ENCODE assay signal across 26 cellular contexts in the genomic region with DNA sequence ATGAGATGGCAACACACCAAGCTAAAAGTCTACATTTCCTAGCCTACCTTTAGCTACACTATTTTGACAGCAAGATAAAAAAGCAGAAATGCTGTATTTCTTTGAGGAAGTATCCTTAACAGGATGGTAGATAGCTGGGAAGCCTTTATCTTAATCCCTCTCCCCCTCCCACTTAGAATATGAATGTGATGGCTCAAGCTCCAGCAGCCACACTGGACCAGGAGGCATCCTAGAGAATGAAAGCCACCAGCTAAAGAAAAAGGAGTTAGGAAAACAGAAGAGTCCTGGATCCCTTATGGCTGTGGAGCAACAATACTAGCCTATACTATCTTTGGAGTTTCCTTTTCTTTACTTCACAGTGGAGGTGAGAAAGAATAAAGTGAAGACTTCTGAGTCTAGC. TPM values are rescaled to one million over a fixed set of nuclear protein-coding genes. Genes with fewer than 3 reads are reported as not detected.
DNase-seq lines count a peak whose midpoint lies in the region; ATAC-seq, FAIRE-seq and TF ChIP-seq lines count a peak whose summit lies in the region.
"Had no signal": no experiment of that assay in that cellular context is flagged by ENCODE, and none has a peak within 500 bp of the region (broad histone marks: within the 10 kb centered on the region; RNA-seq: fewer than 3 reads in every experiment).

No MANE protein-coding gene starts in this region.

- H3K27ac ChIP-seq in breast epithelium (no peak overlapping the region), astrocyte (ENCODE audit: low read depth, low read length) (no peak overlapping the region)
- H3K27ac ChIP-seq: body of pancreas, HL-60, left lung, neutrophil, psoas muscle, sigmoid colon, stomach, thyroid gland had no signal

- TF ChIP-seq POLR2A in breast epithelium (IDR thresholded peaks at IDR 0.05), result no peak

- H3K27me3 Mint-ChIP-seq in MCF 10A (ENCODE audit: insufficient read depth, unreplicated experiment), result no peaks in the 10 kb centered on the region
- H3K27me3 Mint-ChIP-seq in astrocyte (ENCODE audit: low read depth, unreplicated experiment), result no peaks in the 10 kb centered on the region
- H3K27me3 Mint-ChIP-seq in stimulated activated memory B cell treated with anti-CD40 and anti-IgM and Interleukin-4, amounts not matched to agents 10 μg/mL and 1 μg/mL and 100 μg/mL, for 72 hours, result no peaks in the 10 kb centered on the region
- H3K27me3 Mint-ChIP-seq: CD4-positive, alpha-beta memory T cell had no signal

- H3K36me3 ChIP-seq in breast epithelium, result no peaks in the 10 kb centered on the region
- peaks cover 44% of the 10 kb centered on the region for H3K36me3 ChIP-seq in astrocyte (ENCODE audit: insufficient read depth, low read length)
- H3K36me3 ChIP-seq: thyroid gland had no signal

- no peak for FAIRE-seq in astrocyte (lab: Jason Lieb, UNC)
- FAIRE-seq: GM12878, islet of Langerhans had no signal

- no peak for ATAC-seq in stimulated activated memory B cell treated with anti-CD40 and anti-IgM and Interleukin-4, amounts not matched to agents 10 μg/mL and 1 μg/mL and 100 μg/mL, for 72 hours
- ATAC-seq in esophagus mucosa, result no peak
- ATAC-seq: body of pancreas, left lung had no signal

- CTCF ChIA-PET in MCF 10A (lab: Yijun Ruan, JAX), result interaction anchor here (0.6 to 1.8 kb wide), 5 partner anchors 11 to 532 kb away, joined by 3 to 6 read pairs (median 4); no protein-coding TSS in a partner anchor

- H3K9ac ChIP-seq in astrocyte (ENCODE audit: low read length), result no peak overlapping the region

- H3K9me3 ChIP-seq in breast epithelium (peaks cover 0 to 13% of the 10 kb centered on the region in 2 donors), astrocyte (ENCODE audit: insufficient read depth, low read depth, low read length) (no peaks in the 10 kb centered on the region)
- H3K9me3 ChIP-seq: body of pancreas, thyroid gland had no signal

- H3K4me2 ChIP-seq in astrocyte (ENCODE audit: low read length), result no peak overlapping the region

- no peak overlapping the region for H3K4me3 Mint-ChIP-seq in MCF 10A (ENCODE audit: unreplicated experiment)
- peak overlapping the region; percentile 2 for H3K4me3 Mint-ChIP-seq in astrocyte (ENCODE audit: unreplicated experiment)
- H3K4me3 Mint-ChIP-seq in stimulated activated memory B cell treated with anti-CD40 and anti-IgM and Interleukin-4, amounts not matched to agents 10 μg/mL and 1 μg/mL and 100 μg/mL, for 72 hours, result no peak overlapping the region

- H3K9me3 Mint-ChIP-seq in MCF 10A (ENCODE audit: unreplicated experiment) (peaks cover 15% of the 10 kb centered on the region), astrocyte (ENCODE audit: unreplicated experiment) (no peaks in the 10 kb centered on the region)
- H3K9me3 Mint-ChIP-seq in stimulated activated memory B cell treated with anti-CD40 and anti-IgM and Interleukin-4, amounts not matched to agents 10 μg/mL and 1 μg/mL and 100 μg/mL, for 72 hours, result peaks cover 7% of the 10 kb centered on the region

- BruUV-seq in MCF 10A (replicated peaks; lab: Mats Ljungman, UMichigan), result no TSS peak

- H3K27ac Mint-ChIP-seq in MCF 10A (ENCODE audit: low read depth, unreplicated experiment) (peak overlapping the region; percentile 70), astrocyte (ENCODE audit: unreplicated experiment) (peak overlapping the region; percentile 2)
- peak overlapping the region; percentile 55 for H3K27ac Mint-ChIP-seq in stimulated activated memory B cell treated with anti-CD40 and anti-IgM and Interleukin-4, amounts not matched to agents 10 μg/mL and 1 μg/mL and 100 μg/mL, for 72 hours

- H3K4me3 ChIP-seq in breast epithelium (no peak overlapping the region), astrocyte (ENCODE audit: insufficient read depth, low read depth, low read length) (no peak overlapping the region)
- H3K4me3 ChIP-seq: body of pancreas, GM12878, left lung, psoas muscle, sigmoid colon, stomach, thyroid gland had no signal

- H2AFZ ChIP-seq in astrocyte (ENCODE audit: low read depth, low read length), result no peak overlapping the region

- no peak for TF ChIP-seq CTCF in MCF 10A (IDR thresholded peaks at IDR 0.05; ENCODE audit: unreplicated experiment)
- TF ChIP-seq CTCF in breast epithelium (IDR thresholded peaks at IDR 0.05), result no peak
- no peak for TF ChIP-seq CTCF in astrocyte (IDR thresholded peaks at IDR 0.05; ENCODE audit: insufficient read depth, low read depth, low read length)

- peaks cover 81% of the 10 kb centered on the region for H3K36me3 Mint-ChIP-seq in MCF 10A (ENCODE audit: insufficient read depth, unreplicated experiment)
- peaks cover 37% of the 10 kb centered on the region for H3K36me3 Mint-ChIP-seq in astrocyte (ENCODE audit: low read depth, unreplicated experiment)
- peaks cover 73% of the 10 kb centered on the region for H3K36me3 Mint-ChIP-seq in stimulated activated memory B cell treated with anti-CD40 and anti-IgM and Interleukin-4, amounts not matched to agents 10 μg/mL and 1 μg/mL and 100 μg/mL, for 72 hours

- H3K4me1 Mint-ChIP-seq in MCF 10A (ENCODE audit: insufficient read depth, unreplicated experiment) (peaks cover 37% of the 10 kb centered on the region), astrocyte (ENCODE audit: low read depth, unreplicated experiment) (peaks cover 15% of the 10 kb centered on the region)
- peaks cover 44% of the 10 kb centered on the region for H3K4me1 Mint-ChIP-seq in stimulated activated memory B cell treated with anti-CD40 and anti-IgM and Interleukin-4, amounts not matched to agents 10 μg/mL and 1 μg/mL and 100 μg/mL, for 72 hours

- H3K79me2 ChIP-seq in astrocyte (ENCODE audit: insufficient read depth, low read length), result peaks cover 100% of the 10 kb centered on the region

- H3K4me1 ChIP-seq in breast epithelium (no peaks in the 10 kb centered on the region), astrocyte (ENCODE audit: insufficient read depth, low read length) (no peaks in the 10 kb centered on the region)
- H3K4me1 ChIP-seq: body of pancreas had no signal

- POLR2A ChIA-PET in MCF 10A (lab: Yijun Ruan, JAX), result interaction anchor here (1.4 to 1.5 kb wide), 2 partner anchors 11 to 13 kb away, joined by 3 read pairs; no protein-coding TSS in a partner anchor

- intact Hi-C loops in MCF 10A (cut with micrococcal nuclease), result no loop called here
- intact Hi-C loops in breast epithelium (cut with DNase I; ENCODE audit: low total_unique reads), result no loop called here

- H4K20me1 ChIP-seq in astrocyte (ENCODE audit: insufficient read depth, low read length), result peaks cover 65% of the 10 kb centered on the region

- DNase-seq in MCF 10A (ENCODE audit: unreplicated experiment) (no peak), breast epithelium (ENCODE audit: low spot score in 2 of 2) (no peak), OCI-M1 (lab: John Stamatoyannopoulos, UW) (peak; percentile 56), astrocyte (ENCODE audit: low read depth) (no peak), anterior cingulate cortex (lab: John Stamatoyannopoulos, UW) (no peak), NCI-H146 treated with DMSO at 0.1 percent for 48 hours (lab: John Stamatoyannopoulos, UW; ENCODE audit: unreplicated experiment) (no peak)
- DNase-seq: activated CD4-positive, alpha-beta T cell treated with anti-CD3 and anti-CD28 coated beads for 4 hours; body of pancreas; CD4-positive, alpha-beta memory T cell; EL; Kasumi-1; left lung; mesenchymal stem cell; NCI-H1048; NCI-H1694 treated with DMSO at 0.1 percent for 48 hours; psoas muscle; SHP77; sigmoid colon; stomach; thyroid gland had no signal

- H3K27me3 ChIP-seq in breast epithelium (no peaks in the 10 kb centered on the region), astrocyte (ENCODE audit: insufficient read depth, low read length) (no peaks in the 10 kb centered on the region)
- H3K27me3 ChIP-seq: body of pancreas, left lung, neutrophil, sigmoid colon, stomach, thyroid gland had no signal

RNA-seq across cellular contexts. Expression of a gene that starts 15.1 kb away (rescaled TPM):
- 327 and 493 TPM in 2 replicates for total RNA-seq in MCF 10A (2022)
- 100 to 1,000 TPM; 356 to 419 (median 394) TPM for total RNA-seq in breast epithelium
- 614 and 687 TPM in 2 replicates for total RNA-seq in astrocyte
- 194 TPM for total RNA-seq in esophagus mucosa

RNA-seq across cellular contexts. Expression of a gene that starts 37.8 kb away (rescaled TPM):
- total RNA-seq in MCF 10A (2022) (183 and 203 TPM in 2 replicates), breast epithelium (10 to 100 TPM in 2 of 3 donors, 1 to 10 TPM in 1; 5.8 to 32.6 (median 23.6) TPM), astrocyte (41.2 and 43.9 TPM in 2 replicates), esophagus mucosa (102 TPM)

Comparison
In these comparisons a context has a peak if more than half of its experiments do, and no peak if none do; other contexts are left out.
1. H3K27ac Mint-ChIP-seq: peak in every context shown above with its lines; median percentile 70 in MCF 10A; 55 in stimulated activated memory B cell treated with anti-CD40 and anti-IgM and Interleukin-4, amounts not matched to agents 10 μg/mL and 1 μg/mL and 100 μg/mL, for 72 hours; 2 in astrocyte.